Comparison of ENCODE assay signal across 19 cellular contexts in the genomic region with DNA sequence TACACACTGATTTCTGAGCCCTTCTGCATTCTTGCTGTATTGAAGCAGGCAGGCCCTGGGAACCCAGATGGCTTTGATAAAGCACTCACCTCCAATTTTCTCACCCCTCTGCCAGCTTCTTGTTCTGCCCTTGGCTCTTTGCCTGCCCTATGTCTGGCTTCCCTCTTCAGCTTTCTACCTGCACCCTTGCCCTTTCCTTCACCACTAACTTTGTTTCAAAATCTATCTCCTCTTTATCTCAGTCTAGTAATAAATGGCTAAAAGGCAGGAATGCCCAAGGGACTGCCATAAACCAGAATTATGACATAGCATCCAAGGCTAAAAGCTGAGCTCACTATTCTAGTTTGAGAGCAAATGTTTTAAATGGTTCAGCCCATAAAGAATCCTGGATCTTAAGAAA.
DNase-seq lines count a peak whose midpoint lies in the region; FAIRE-seq and TF ChIP-seq lines count a peak whose summit lies in the region.
"Had no signal": no experiment of that assay in that cellular context is flagged by ENCODE, and none has a peak within 500 bp of the region (broad histone marks: within the 10 kb centered on the region; RNA-seq: fewer than 3 reads in every experiment).

No MANE protein-coding gene starts in this region.

- H3K27me3 Mint-ChIP-seq in activated T-helper 2 cell treated with anti-CD3 and anti-CD28 coated beads, Interferon-gamma antibody, Interleukin-2, Interleukin-4, amounts not matched to agents 10 μg/mL and 5 μg/mL and 100 μg/mL, durations not matched to agents 14 hours and 24 hours and 36 hours (ENCODE audit: low read depth), result peaks cover 25% of the 10 kb centered on the region

- H3K27me3 ChIP-seq in hepatocyte (peaks cover 14% of the 10 kb centered on the region), small intestine (ENCODE audit: control insufficient read depth in 2 of 2, insufficient read depth in 2 of 2, low read length in 2 of 2) (no peaks in the 10 kb centered on the region)
- H3K27me3 ChIP-seq: BLaER1 had no signal

- H3K4me3 ChIP-seq in HEK293 (ENCODE audit: low read depth, low read length), result no peak overlapping the region
- no peak overlapping the region for H3K4me3 ChIP-seq in hepatocyte
- H3K4me3 ChIP-seq in small intestine (ENCODE audit: low read depth in 1 of 2, low read length in 2 of 2), result no peak overlapping the region
- H3K4me3 ChIP-seq: BLaER1 had no signal

- H3K9me3 ChIP-seq in HEK293 (ENCODE audit: control insufficient read depth, insufficient read depth, low read depth, low read length), result no peaks in the 10 kb centered on the region
- H3K9me3 ChIP-seq in hepatocyte (ENCODE audit: low read depth), result no peaks in the 10 kb centered on the region
- no peaks in the 10 kb centered on the region for H3K9me3 ChIP-seq in small intestine (ENCODE audit: control insufficient read depth, low read depth)
- H3K9me3 ChIP-seq: BLaER1 had no signal

- no peaks in the 10 kb centered on the region for H3K4me1 Mint-ChIP-seq in activated T-helper 2 cell treated with anti-CD3 and anti-CD28 coated beads, Interferon-gamma antibody, Interleukin-2, Interleukin-4, amounts not matched to agents 10 μg/mL and 5 μg/mL and 100 μg/mL, durations not matched to agents 14 hours and 24 hours and 36 hours (ENCODE audit: low read depth)
- H3K4me1 Mint-ChIP-seq: CD14-positive monocyte had no signal

- DNase-seq in NCI-H2171 treated with DMSO at 0.1 percent for 48 hours (lab: John Stamatoyannopoulos, UW) (peak; percentile 49), NCI-H2171 (lab: John Stamatoyannopoulos, UW) (no peak), hepatocyte (ENCODE audit: low spot score) (peak; percentile 23), small intestine (peak; percentile 57), OCI-M2 (lab: John Stamatoyannopoulos, UW; ENCODE audit: unreplicated experiment) (no peak), T-helper 2 cell (no peak)
- DNase-seq in activated T-helper 2 cell treated with anti-CD3 and anti-CD28 coated beads, Interferon-gamma antibody, Interleukin-2, Interleukin-4, amounts not matched to agents 10 μg/mL and 5 μg/mL and 100 μg/mL, durations not matched to agents 14 hours and 24 hours and 36 hours (ENCODE audit: low spot score), result no peak
- DNase-seq: 8988T; CD4-positive, alpha-beta memory T cell; DMS53; DND-41; EL; GOT3 had no signal

- intact Hi-C loops in activated T-helper 2 cell treated with anti-CD3 and anti-CD28 coated beads, Interferon-gamma antibody, Interleukin-2, Interleukin-4, amounts not matched to agents 10 μg/mL and 5 μg/mL and 100 μg/mL, durations not matched to agents 14 hours and 24 hours and 36 hours (cut with micrococcal nuclease), result no loop called here

- no peak overlapping the region for H2AFZ ChIP-seq in hepatocyte

- POLR2A ChIA-PET in HEK293 (lab: Yijun Ruan, JAX), result no interaction called here

- no peaks in the 10 kb centered on the region for H4K20me1 ChIP-seq in hepatocyte (ENCODE audit: insufficient read depth, poor library complexity, severe bottlenecking)
- H4K20me1 ChIP-seq: BLaER1 had no signal

- H3K9me2 ChIP-seq in hepatocyte (replicated peaks; ENCODE audit: insufficient read depth), result no peaks in the 10 kb centered on the region

- H3K36me3 ChIP-seq in HEK293 (ENCODE audit: control insufficient read depth in 2 of 2, insufficient read depth in 1 of 2, low read length in 2 of 2) (no peaks in the 10 kb centered on the region), hepatocyte (replicated peaks; ENCODE audit: insufficient read depth, low read depth) (no peaks in the 10 kb centered on the region), small intestine (ENCODE audit: control insufficient read depth in 2 of 2, insufficient read depth in 2 of 2, low read length in 2 of 2) (no peaks in the 10 kb centered on the region)
- H3K36me3 ChIP-seq: BLaER1 had no signal

- H3K27ac Mint-ChIP-seq in activated T-helper 2 cell treated with anti-CD3 and anti-CD28 coated beads, Interferon-gamma antibody, Interleukin-2, Interleukin-4, amounts not matched to agents 10 μg/mL and 5 μg/mL and 100 μg/mL, durations not matched to agents 14 hours and 24 hours and 36 hours, result no peak overlapping the region
- H3K27ac Mint-ChIP-seq: CD14-positive monocyte; CD4-positive, alpha-beta memory T cell; H9 had no signal

- no peak overlapping the region for H3K4me2 ChIP-seq in hepatocyte
- H3K4me2 ChIP-seq: BLaER1 had no signal

- H3K27ac ChIP-seq in HEK293 (ENCODE audit: extremely low read depth, low read depth, low read length), result no peak overlapping the region
- H3K27ac ChIP-seq in hepatocyte, result peak overlapping the region; percentile 54
- no peak overlapping the region for H3K27ac ChIP-seq in small intestine (ENCODE audit: low read depth in 1 of 2, low read length in 1 of 2)
- H3K27ac ChIP-seq: BLaER1 had no signal

- H3K4me1 ChIP-seq in HEK293 (ENCODE audit: control insufficient read depth, insufficient read depth, low read length) (no peaks in the 10 kb centered on the region), hepatocyte (ENCODE audit: insufficient read depth) (no peaks in the 10 kb centered on the region), small intestine (ENCODE audit: control insufficient read depth in 2 of 2, insufficient read depth in 1 of 2, low read depth in 1 of 2, low read length in 1 of 2) (no peaks in the 10 kb centered on the region)
- H3K4me1 ChIP-seq: BLaER1 had no signal

- FAIRE-seq in small intestine (lab: Jason Lieb, UNC), result no peak
- FAIRE-seq: GM12891, GM18507 had no signal

- H3K9me3 Mint-ChIP-seq in activated T-helper 2 cell treated with anti-CD3 and anti-CD28 coated beads, Interferon-gamma antibody, Interleukin-2, Interleukin-4, amounts not matched to agents 10 μg/mL and 5 μg/mL and 100 μg/mL, durations not matched to agents 14 hours and 24 hours and 36 hours, result no peaks in the 10 kb centered on the region
- H3K9me3 Mint-ChIP-seq: H9 had no signal

- no peak overlapping the region for H3K4me3 Mint-ChIP-seq in activated T-helper 2 cell treated with anti-CD3 and anti-CD28 coated beads, Interferon-gamma antibody, Interleukin-2, Interleukin-4, amounts not matched to agents 10 μg/mL and 5 μg/mL and 100 μg/mL, durations not matched to agents 14 hours and 24 hours and 36 hours (ENCODE audit: low read depth)
- H3K4me3 Mint-ChIP-seq: CD14-positive monocyte; CD4-positive, alpha-beta memory T cell; H9 had no signal

- H3K36me3 Mint-ChIP-seq in activated T-helper 2 cell treated with anti-CD3 and anti-CD28 coated beads, Interferon-gamma antibody, Interleukin-2, Interleukin-4, amounts not matched to agents 10 μg/mL and 5 μg/mL and 100 μg/mL, durations not matched to agents 14 hours and 24 hours and 36 hours (ENCODE audit: low read depth), result no peaks in the 10 kb centered on the region
- H3K36me3 Mint-ChIP-seq: CD14-positive monocyte; CD4-positive, alpha-beta memory T cell had no signal

- CTCF ChIA-PET in HEK293 (lab: Yijun Ruan, JAX), result interaction anchor here (0.6 kb wide), 1 partner anchor 179 kb away, joined by 3 read pairs; no protein-coding TSS in a partner anchor

- no peaks in the 10 kb centered on the region for H3K79me2 ChIP-seq in hepatocyte

- no peak for TF ChIP-seq CTCF in HEK293 (tag by site-specific recombination; IDR thresholded peaks at IDR 0.05)
- TF ChIP-seq CTCF in hepatocyte (IDR thresholded peaks at IDR 0.05; ENCODE audit: poor library complexity), result no peak

TF ChIP-seq in HEK293, 187 proteins besides CTCF, POLR2A, EP300 and RAD21:
- TF ChIP-seq ZNF843 (tag by site-specific recombination; IDR thresholded peaks at IDR 0.05) (0 out of 2 replicates have a peak, but pooled peaks have one; percentile 17), OSR2 (tag by site-specific recombination; IDR thresholded peaks at IDR 0.05) (peak; percentile 43; the same call in 1 of the 2 replicates), ZNF23 (tag by site-specific recombination; IDR thresholded peaks at IDR 0.05; ENCODE audit: borderline replicate concordance) (no peak), FEZF1 (tag by site-specific recombination; IDR thresholded peaks at IDR 0.05) (peak; percentile 81)
- TF ChIP-seq, protein P1, sequence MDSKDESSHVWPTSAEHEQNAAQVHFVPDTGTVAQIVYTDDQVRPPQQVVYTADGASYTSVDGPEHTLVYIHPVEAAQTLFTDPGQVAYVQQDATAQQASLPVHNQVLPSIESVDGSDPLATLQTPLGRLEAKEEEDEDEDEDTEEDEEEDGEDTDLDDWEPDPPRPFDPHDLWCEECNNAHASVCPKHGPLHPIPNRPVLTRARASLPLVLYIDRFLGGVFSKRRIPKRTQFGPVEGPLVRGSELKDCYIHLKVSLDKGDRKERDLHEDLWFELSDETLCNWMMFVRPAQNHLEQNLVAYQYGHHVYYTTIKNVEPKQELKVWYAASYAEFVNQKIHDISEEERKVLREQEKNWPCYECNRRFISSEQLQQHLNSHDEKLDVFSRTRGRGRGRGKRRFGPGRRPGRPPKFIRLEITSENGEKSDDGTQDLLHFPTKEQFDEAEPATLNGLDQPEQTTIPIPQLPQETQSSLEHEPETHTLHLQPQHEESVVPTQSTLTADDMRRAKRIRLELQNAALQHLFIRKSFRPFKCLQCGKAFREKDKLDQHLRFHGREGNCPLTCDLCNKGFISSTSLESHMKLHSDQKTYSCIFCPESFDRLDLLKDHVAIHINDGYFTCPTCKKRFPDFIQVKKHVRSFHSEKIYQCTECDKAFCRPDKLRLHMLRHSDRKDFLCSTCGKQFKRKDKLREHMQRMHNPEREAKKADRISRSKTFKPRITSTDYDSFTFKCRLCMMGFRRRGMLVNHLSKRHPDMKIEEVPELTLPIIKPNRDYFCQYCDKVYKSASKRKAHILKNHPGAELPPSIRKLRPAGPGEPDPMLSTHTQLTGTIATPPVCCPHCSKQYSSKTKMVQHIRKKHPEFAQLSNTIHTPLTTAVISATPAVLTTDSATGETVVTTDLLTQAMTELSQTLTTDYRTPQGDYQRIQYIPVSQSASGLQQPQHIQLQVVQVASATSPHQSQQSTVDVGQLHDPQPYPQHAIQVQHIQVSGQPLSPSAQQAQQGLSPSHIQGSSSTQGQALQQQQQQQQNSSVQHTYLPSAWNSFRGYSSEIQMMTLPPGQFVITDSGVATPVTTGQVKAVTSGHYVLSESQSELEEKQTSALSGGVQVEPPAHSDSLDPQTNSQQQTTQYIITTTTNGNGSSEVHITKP (tag by site-specific recombination; IDR thresholded peaks at IDR 0.05), result peak; percentile 82

Comparison
In these comparisons a context has a peak if more than half of its experiments do, and no peak if none do; other contexts are left out.
1. DNase-seq: peak in NCI-H2171 treated with DMSO at 0.1 percent for 48 hours (single experiment), hepatocyte (single experiment) and small intestine (single experiment); none in NCI-H2171 (single experiment), activated T-helper 2 cell treated with anti-CD3 and anti-CD28 coated beads, Interferon-gamma antibody, Interleukin-2, Interleukin-4, amounts not matched to agents 10 μg/mL and 5 μg/mL and 100 μg/mL, durations not matched to agents 14 hours and 24 hours and 36 hours (single experiment), OCI-M2 (single experiment) and T-helper 2 cell (0 of 5).